ENCODE assay signal across 18 cellular contexts in genomic region chr1:22179197-22179803, GRCh38. TPM values are rescaled to one million over a fixed set of nuclear protein-coding genes. Genes with fewer than 3 reads are reported as not detected.
DNase-seq lines count a peak whose midpoint lies in the region; ATAC-seq and TF ChIP-seq lines count a peak whose summit lies in the region.
"Had no signal": no experiment of that assay in that cellular context is flagged by ENCODE, and none has a peak within 500 bp of the region (broad histone marks: within the 10 kb centered on the region; RNA-seq: fewer than 3 reads in every experiment).

No MANE protein-coding gene starts in this region.

- DNase-seq in IMR-90 = no peak
- DNase-seq in spleen = peak; percentile 13
- no peak for DNase-seq in uterus
- DNase-seq in GM23338 (ENCODE audit: low spot score) = no peak
- no peak for DNase-seq in activated gamma-delta T cell treated with Interleukin-2 at 50 U/mL for 16 hours
- DNase-seq: AML-193; CD4-positive, alpha-beta memory T cell; DMS153; DMS79; GDM1; GOT3; H9 had no signal

- H2AFZ ChIP-seq in IMR-90 (replicated peaks; ENCODE audit: low read length, poor library complexity) (no peak overlapping the region), GM23338 (no peak overlapping the region)

- H3K23ac ChIP-seq in IMR-90 (ENCODE audit: low read depth, low read length) = no peak overlapping the region

- H3K27ac ChIP-seq in BLaER1 (no peak overlapping the region), IMR-90 (ENCODE audit: insufficient read depth, low read length) (no peak overlapping the region), spleen (no peak overlapping the region), uterus (no peak overlapping the region), GM23338 (ENCODE audit: low read depth) (no peak overlapping the region)
- H3K27ac ChIP-seq: HL-60, KMS-11 had no signal

- no peak overlapping the region for H3K4ac ChIP-seq in IMR-90 (ENCODE audit: low read depth, low read length)

- no peaks in the 10 kb centered on the region for H3K36me3 ChIP-seq in BLaER1
- H3K36me3 ChIP-seq in IMR-90 (ENCODE audit: control insufficient read depth, insufficient read depth, low read length) = no peaks in the 10 kb centered on the region
- H3K36me3 ChIP-seq in spleen = no peaks in the 10 kb centered on the region
- H3K36me3 ChIP-seq in uterus = no peaks in the 10 kb centered on the region
- no peaks in the 10 kb centered on the region for H3K36me3 ChIP-seq in GM23338 (ENCODE audit: insufficient read depth)

- no peak for ATAC-seq in IMR-90 (ENCODE audit: low read depth)
- no peak for ATAC-seq in activated T-helper 17 cell treated with anti-CD3 and anti-CD28 coated beads, Interleukin-2, amount 50 U/mL, for 72 hours (replicated peaks)
- no peak for ATAC-seq in GM23338

- H3K36me3 Mint-ChIP-seq in activated T-helper 17 cell treated with anti-CD3 and anti-CD28 coated beads, Interleukin-2, amount 50 U/mL, for 72 hours (ENCODE audit: low read depth) = no peaks in the 10 kb centered on the region
- H3K36me3 Mint-ChIP-seq in GM23338 (ENCODE audit: low read depth) = no peaks in the 10 kb centered on the region
- H3K36me3 Mint-ChIP-seq: CD14-positive monocyte; CD4-positive, alpha-beta memory T cell had no signal

- no peak overlapping the region for H3K18ac ChIP-seq in IMR-90 (ENCODE audit: low read depth, low read length)

- CTCF ChIA-PET in IMR-90 (lab: Yijun Ruan, JAX) = no interaction called here

- in situ Hi-C loops in IMR-90 (cut with MboI; ENCODE audit: low sequenced_read_pairs) = no loop called here

- no peak overlapping the region for H3K56ac ChIP-seq in IMR-90 (ENCODE audit: extremely low read depth, insufficient read depth, low read length)

- H3K9me3 ChIP-seq in BLaER1 = peaks cover 7% of the 10 kb centered on the region; the same call in 1 of the 2 replicates
- H3K9me3 ChIP-seq in IMR-90 (ENCODE audit: control insufficient read depth, insufficient read depth, low read length) = peaks cover 4% of the 10 kb centered on the region
- peaks cover 0 to 4% (median 0%) of the 10 kb centered on the region in 8 donors for H3K9me3 ChIP-seq in spleen
- no peaks in the 10 kb centered on the region for H3K9me3 ChIP-seq in uterus

- H3K4me1 Mint-ChIP-seq in activated T-helper 17 cell treated with anti-CD3 and anti-CD28 coated beads, Interleukin-2, amount 50 U/mL, for 72 hours = peaks cover 24% of the 10 kb centered on the region
- peaks cover 5% of the 10 kb centered on the region; the same call in 2 of the 3 replicates for H3K4me1 Mint-ChIP-seq in GM23338
- H3K4me1 Mint-ChIP-seq: CD14-positive monocyte had no signal

- peak overlapping the region; percentile 10 for H3K27ac Mint-ChIP-seq in activated T-helper 17 cell treated with anti-CD3 and anti-CD28 coated beads, Interleukin-2, amount 50 U/mL, for 72 hours
- H3K27ac Mint-ChIP-seq in GM23338 = no peak overlapping the region
- H3K27ac Mint-ChIP-seq: IgD-negative memory B cell had no signal

- H3K27me3 Mint-ChIP-seq in activated T-helper 17 cell treated with anti-CD3 and anti-CD28 coated beads, Interleukin-2, amount 50 U/mL, for 72 hours = peaks cover 22% of the 10 kb centered on the region
- H3K27me3 Mint-ChIP-seq in GM23338 (ENCODE audit: insufficient read depth, low read depth, poor library complexity) = peaks cover 3% of the 10 kb centered on the region

- H3K9me1 ChIP-seq in IMR-90 (ENCODE audit: insufficient read depth, low read length) = no peaks in the 10 kb centered on the region; the same call in 1 of the 2 replicates

- TF ChIP-seq CTCF in IMR-90 (conservative IDR thresholded peaks at IDR 0.05; ENCODE audit: low read depth, low read length) (no peak), spleen (IDR thresholded peaks at IDR 0.05 in 8 of 11, conservative IDR thresholded peaks at IDR 0.05 in 3 of 11) (no peak), uterus (IDR thresholded peaks at IDR 0.05) (no peak), GM23338 (conservative IDR thresholded peaks at IDR 0.05; ENCODE audit: low read depth in 2 of 2) (no peak)

- no peak overlapping the region for H3K4me3 ChIP-seq in BLaER1
- no peak overlapping the region for H3K4me3 ChIP-seq in IMR-90 (ENCODE audit: insufficient read depth, low read depth, low read length)
- no peak overlapping the region for H3K4me3 ChIP-seq in spleen
- no peak overlapping the region for H3K4me3 ChIP-seq in uterus
- no peak overlapping the region for H3K4me3 ChIP-seq in GM23338

- TF ChIP-seq POLR2A in IMR-90 (IDR thresholded peaks at IDR 0.05; ENCODE audit: low read depth, low read length) = no peak
- TF ChIP-seq POLR2A in spleen (IDR thresholded peaks at IDR 0.05) = no peak
- TF ChIP-seq POLR2A in uterus (IDR thresholded peaks at IDR 0.05) = no peak

- H3K9ac ChIP-seq in BLaER1 (no peak overlapping the region), IMR-90 (ENCODE audit: low read depth, low read length) (no peak overlapping the region)
- H3K9ac ChIP-seq: KMS-11 had no signal

- H3K9me2 ChIP-seq in GM23338 (ENCODE audit: insufficient read depth) = no peaks in the 10 kb centered on the region

- H4K20me1 ChIP-seq in BLaER1 (no peaks in the 10 kb centered on the region), IMR-90 (ENCODE audit: insufficient read depth, low read length) (no peaks in the 10 kb centered on the region), GM23338 (replicated peaks; ENCODE audit: insufficient read depth) (no peaks in the 10 kb centered on the region)

- H3K79me2 ChIP-seq in GM23338 (replicated peaks; ENCODE audit: insufficient read depth) = no peaks in the 10 kb centered on the region

- no peaks in the 10 kb centered on the region for H3K79me1 ChIP-seq in IMR-90 (ENCODE audit: low read depth in 1 of 2, low read length in 2 of 2)

- dilution Hi-C loops in IMR-90 (cut with HindIII; ENCODE audit: low sequenced_read_pairs, unreplicated experiment) = no loop called here

- no peak overlapping the region for H3K4me3 Mint-ChIP-seq in activated T-helper 17 cell treated with anti-CD3 and anti-CD28 coated beads, Interleukin-2, amount 50 U/mL, for 72 hours
- H3K4me3 Mint-ChIP-seq in GM23338 = no peak overlapping the region
- H3K4me3 Mint-ChIP-seq: CD14-positive monocyte; CD4-positive, alpha-beta memory T cell; H9; IgD-negative memory B cell had no signal

- H3K4me2 ChIP-seq in BLaER1 (peak overlapping the region; percentile 36; the same call in 1 of the 2 replicates), IMR-90 (ENCODE audit: low read depth, low read length) (no peak overlapping the region), GM23338 (no peak overlapping the region)
- H3K4me2 ChIP-seq: KMS-11 had no signal

- no peaks in the 10 kb centered on the region for H3K9me3 Mint-ChIP-seq in activated T-helper 17 cell treated with anti-CD3 and anti-CD28 coated beads, Interleukin-2, amount 50 U/mL, for 72 hours
- peaks cover under 1% of the 10 kb centered on the region; the same call in 1 of the 3 replicates for H3K9me3 Mint-ChIP-seq in GM23338
- H3K9me3 Mint-ChIP-seq: H9, IgD-negative memory B cell had no signal

- H2BK20ac ChIP-seq in IMR-90 (ENCODE audit: low read depth, low read length) = no peak overlapping the region

- H3K27me3 ChIP-seq in BLaER1 (no peaks in the 10 kb centered on the region), IMR-90 (ENCODE audit: control insufficient read depth, insufficient read depth, low read length) (peaks cover 41% of the 10 kb centered on the region), spleen (replicated peaks in 1 of 7) (peaks cover 0 to 22% (median 0%) of the 10 kb centered on the region in 7 donors), uterus (no peaks in the 10 kb centered on the region), GM23338 (ENCODE audit: insufficient read depth) (no peaks in the 10 kb centered on the region)

- no peak overlapping the region for H3K14ac ChIP-seq in IMR-90 (replicated peaks; ENCODE audit: low read depth, low read length)

- H2BK120ac ChIP-seq in IMR-90 (ENCODE audit: low read depth, low read length) = no peak overlapping the region

- intact Hi-C loops in IMR-90 (cut with micrococcal nuclease) (no loop called here), spleen (cut with DNase I; ENCODE audit: low total_unique reads) (no loop called here), uterus (cut with DNase I; ENCODE audit: low total_unique reads) (no loop called here)

- no TSS peak for BruUV-seq in IMR-90 (replicated peaks; lab: Mats Ljungman, UMichigan)

- H4K5ac ChIP-seq in IMR-90 (ENCODE audit: low read depth, low read length) = no peak overlapping the region

- H2BK15ac ChIP-seq in IMR-90 (ENCODE audit: low read depth, low read length) = no peak overlapping the region

- POLR2A ChIA-PET in IMR-90 (lab: Charles Lee; ENCODE audit: unreplicated experiment) = no interaction called here

- H3K4me1 ChIP-seq in BLaER1 = peaks cover 28% of the 10 kb centered on the region
- no peaks in the 10 kb centered on the region for H3K4me1 ChIP-seq in IMR-90 (ENCODE audit: control insufficient read depth, insufficient read depth, low read length)
- H3K4me1 ChIP-seq in spleen = no peaks in the 10 kb centered on the region
- no peaks in the 10 kb centered on the region for H3K4me1 ChIP-seq in uterus
- H3K4me1 ChIP-seq in GM23338 (ENCODE audit: insufficient read depth) = no peaks in the 10 kb centered on the region

- no peaks in the 10 kb centered on the region for H3F3A ChIP-seq in GM23338 (replicated peaks; ENCODE audit: low read depth)

- no peak overlapping the region for H2AK5ac ChIP-seq in IMR-90 (ENCODE audit: low read depth, low read length)

- no peak for TF ChIP-seq RAD21 in IMR-90 (IDR thresholded peaks at IDR 0.05; ENCODE audit: low read length)

- H2BK5ac ChIP-seq in IMR-90 (ENCODE audit: low read depth, low read length, poor library complexity, severe bottlenecking) = no peak overlapping the region

- H2AK9ac ChIP-seq in IMR-90 (replicated peaks; ENCODE audit: low read depth, low read length, poor library complexity) = no peak overlapping the region

- no peak overlapping the region for H4K91ac ChIP-seq in IMR-90 (ENCODE audit: insufficient read depth, low read depth, low read length)

- 86% methylated on average over 1 of the region's 2 CpGs; no CpG with 5 or more reads in 1 of the 2 experiments for WGBS in IMR-90 (ENCODE audit: extremely low coverage in 2 of 2, insufficient read length in 1 of 2), 2 experiments
- 94 to 100% (median 95%) methylated on average over 2 of the region's 2 CpGs for whole genome bisulfite sequencing in spleen, 5 donors

- H4K8ac ChIP-seq in IMR-90 (ENCODE audit: low read depth in 2 of 2, low read length in 2 of 2) = no peak overlapping the region

TF ChIP-seq in GM23338, 12 proteins besides CTCF, POLR2A, EP300 and RAD21 (continues in another document):
- TF ChIP-seq NANOG (IDR thresholded peaks at IDR 0.05; ENCODE audit: borderline replicate concordance) (no peak), JUNB (IDR thresholded peaks at IDR 0.05; ENCODE audit: unreplicated experiment) (no peak)

RNA-seq across cellular contexts. Expression of gene WNT4, which starts 36.4 kb away (rescaled TPM):
- total RNA-seq in IMR-90 (2012; rRNA removed) (not detected in 2 replicates), spleen (under 1 TPM in 6 of 7 donors, not detected in 1; 0.07 to 0.47 (median 0.20) TPM), uterus (10 to 100 TPM in 2 of 4 donors, 1 to 10 TPM in 1, not detected in 1; 1.3 to 14.0 (median 11.5) TPM)
- polyA plus RNA-seq in IMR-90 (2012; rRNA removed) (not detected in 2 replicates), spleen (under 1 TPM; 0.08 to 0.16 (median 0.11) TPM), GM23338 (2016; fragmentation: Nextera tagmentation; extraction: Ambion mirVana) (0.26 and 0.79 TPM in 2 replicates)
- 0.01 TPM in 1 of 2 replicates, not detected in the other for polyA plus RNA-seq in IMR-90 (2012; cell fraction: cytosol; rRNA removed)
- polyA plus RNA-seq in IMR-90 (2012; cell fraction: nucleus; rRNA removed; ENCODE audit: low replicate concordance) = not detected in 2 replicates
- total RNA-seq in activated T-helper 17 cell treated with anti-CD3 and anti-CD28 coated beads, Interleukin-2, amount 50 U/mL, for 72 hours = not detected
- 0.59 TPM in 1 of 2 replicates, not detected in the other for total RNA-seq in GM23338 (2014; rRNA removed; shearing (Covaris generic))
- total RNA-seq: CD4-positive, alpha-beta memory T cell had no signal
- polyA plus RNA-seq: CD14-positive monocyte, IgD-negative memory B cell had no signal
